In genomic region chr3:11037241-11037873, GRCh38 we compare ENCODE assay signal across 26 cellular contexts. TPM values are rescaled to one million over a fixed set of nuclear protein-coding genes. Genes with fewer than 3 reads are reported as not detected.
"Had no signal": no experiment of that assay in that cellular context is flagged by ENCODE, and none has a peak within 500 bp of the region (broad histone marks: within the 10 kb centered on the region; RNA-seq: fewer than 3 reads in every experiment).

No MANE protein-coding gene starts in this region.

- H3K36me3 ChIP-seq: adrenal gland, breast epithelium, left lung, upper lobe of right lung had no signal

- H3K9me3 ChIP-seq: adrenal gland, breast epithelium, left lung, psoas muscle, upper lobe of right lung had no signal

- H3K4me1 ChIP-seq: adrenal gland, breast epithelium, foreskin keratinocyte, left lung, psoas muscle, upper lobe of right lung had no signal

- H3K27ac ChIP-seq: adrenal gland, breast epithelium, foreskin keratinocyte, left lung, psoas muscle, skin epidermis, upper lobe of right lung, VCaP had no signal

- DNase-seq: activated CD4-positive, alpha-beta T cell treated with anti-CD3 and anti-CD28 coated beads, Interleukin-2, amount 50 U/mL, for 1 hour; activated CD4-positive, CD25-positive, alpha-beta regulatory T cell treated with anti-CD3 and anti-CD28 coated beads, Interleukin-2, amount 50 U/mL, for 72 hours; activated CD8-positive, alpha-beta memory T cell treated with anti-CD3 and anti-CD28 coated beads, Interleukin-2, amount 50 U/mL, for 4 hours; activated gamma-delta T cell; activated T-cell treated with anti-CD3 and anti-CD28 coated beads, Interleukin-2, amount 50 U/mL, for 72 hours; foreskin keratinocyte; glutamatergic neuron; kidney; left lung; psoas muscle; right cardiac atrium; stimulated activated CD4-positive, alpha-beta T cell treated with anti-CD3 and anti-CD28 coated beads, Interleukin-15, amount 100 ng/mL, for 24 hours; stimulated activated CD4-positive, alpha-beta T cell treated with anti-CD3 and anti-CD28 coated beads, Interleukin-2, amount 100 ng/mL, for 48 hours; stimulated activated naive CD8-positive, alpha-beta T cell treated with anti-CD3 and anti-CD28 coated beads, Interleukin-15, amount 100 ng/mL, for 72 hours; SW 1271; T-helper 2 cell; upper lobe of right lung had no signal

- FAIRE-seq: astrocyte, kidney had no signal

- H3K4me3 ChIP-seq: adrenal gland, left lung, psoas muscle, skin epidermis, upper lobe of right lung had no signal

- ATAC-seq: activated T-cell treated with anti-CD3 and anti-CD28 coated beads, Interleukin-2, amount 50 U/mL, for 72 hours; foreskin keratinocyte; left lung; psoas muscle; stimulated activated naive CD8-positive, alpha-beta T cell treated with anti-CD3 and anti-CD28 coated beads, Interleukin-15, amount 100 ng/mL, for 72 hours; upper lobe of right lung had no signal

RNA-seq across cellular contexts. Expression of gene SLC6A1, which starts 44.8 kb away (rescaled TPM):
- total RNA-seq: activated T-cell treated with anti-CD3 and anti-CD28 coated beads, Interleukin-2, amount 50 U/mL, for 72 hours; dermis microvascular lymphatic vessel endothelial cell; epithelial cell of proximal tubule; fibroblast of lung; foreskin keratinocyte; osteoblast had no signal
- polyA plus RNA-seq: fibroblast of lung, foreskin keratinocyte had no signal
